Comparison of ENCODE assay signal across 2 cellular contexts in the genomic region with DNA sequence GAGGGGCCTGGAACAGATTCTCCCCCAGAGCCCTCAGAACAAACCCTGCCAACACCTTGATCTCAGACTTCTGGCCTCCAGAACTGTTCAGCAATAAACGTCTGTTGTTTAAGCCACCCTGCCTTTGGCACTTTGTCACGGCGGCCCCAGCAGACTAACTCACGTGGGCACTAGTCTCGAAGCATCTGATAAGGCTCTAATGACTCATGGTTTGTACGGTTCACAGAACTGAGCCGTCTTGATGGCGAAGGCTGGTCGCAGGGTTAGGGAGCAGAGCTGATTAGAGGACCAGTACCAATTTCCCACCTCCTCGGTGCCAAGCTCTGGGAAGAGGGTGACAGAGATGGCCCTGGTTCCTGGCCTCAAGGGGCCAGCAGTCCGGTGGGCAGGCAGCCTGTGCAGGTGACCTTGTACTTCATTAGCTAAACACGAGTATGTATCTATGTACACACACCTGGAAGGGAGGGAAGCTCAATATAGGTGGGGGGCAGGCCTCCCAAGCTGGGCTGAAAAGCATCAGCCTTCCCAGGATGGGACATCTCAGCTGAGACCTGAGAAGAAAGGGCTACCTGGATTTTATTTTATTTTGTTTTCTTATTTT.
A peak's percentile ranks its signal among the peaks of the same experiment; 100 is the strongest.
TF ChIP-seq lines count a peak whose summit lies in the region.

No MANE protein-coding gene starts in this region.

TF ChIP-seq in HepG2, 621 proteins besides CTCF, POLR2A, EP300 and RAD21:
- TF ChIP-seq, protein P1, sequence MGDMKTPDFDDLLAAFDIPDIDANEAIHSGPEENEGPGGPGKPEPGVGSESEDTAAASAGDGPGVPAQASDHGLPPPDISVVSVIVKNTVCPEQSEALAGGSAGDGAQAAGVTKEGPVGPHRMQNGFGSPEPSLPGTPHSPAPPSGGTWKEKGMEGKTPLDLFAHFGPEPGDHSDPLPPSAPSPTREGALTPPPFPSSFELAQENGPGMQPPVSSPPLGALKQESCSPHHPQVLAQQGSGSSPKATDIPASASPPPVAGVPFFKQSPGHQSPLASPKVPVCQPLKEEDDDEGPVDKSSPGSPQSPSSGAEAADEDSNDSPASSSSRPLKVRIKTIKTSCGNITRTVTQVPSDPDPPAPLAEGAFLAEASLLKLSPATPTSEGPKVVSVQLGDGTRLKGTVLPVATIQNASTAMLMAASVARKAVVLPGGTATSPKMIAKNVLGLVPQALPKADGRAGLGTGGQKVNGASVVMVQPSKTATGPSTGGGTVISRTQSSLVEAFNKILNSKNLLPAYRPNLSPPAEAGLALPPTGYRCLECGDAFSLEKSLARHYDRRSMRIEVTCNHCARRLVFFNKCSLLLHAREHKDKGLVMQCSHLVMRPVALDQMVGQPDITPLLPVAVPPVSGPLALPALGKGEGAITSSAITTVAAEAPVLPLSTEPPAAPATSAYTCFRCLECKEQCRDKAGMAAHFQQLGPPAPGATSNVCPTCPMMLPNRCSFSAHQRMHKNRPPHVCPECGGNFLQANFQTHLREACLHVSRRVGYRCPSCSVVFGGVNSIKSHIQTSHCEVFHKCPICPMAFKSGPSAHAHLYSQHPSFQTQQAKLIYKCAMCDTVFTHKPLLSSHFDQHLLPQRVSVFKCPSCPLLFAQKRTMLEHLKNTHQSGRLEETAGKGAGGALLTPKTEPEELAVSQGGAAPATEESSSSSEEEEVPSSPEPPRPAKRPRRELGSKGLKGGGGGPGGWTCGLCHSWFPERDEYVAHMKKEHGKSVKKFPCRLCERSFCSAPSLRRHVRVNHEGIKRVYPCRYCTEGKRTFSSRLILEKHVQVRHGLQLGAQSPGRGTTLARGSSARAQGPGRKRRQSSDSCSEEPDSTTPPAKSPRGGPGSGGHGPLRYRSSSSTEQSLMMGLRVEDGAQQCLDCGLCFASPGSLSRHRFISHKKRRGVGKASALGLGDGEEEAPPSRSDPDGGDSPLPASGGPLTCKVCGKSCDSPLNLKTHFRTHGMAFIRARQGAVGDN (CRISPR knock-in tag; IDR thresholded peaks at IDR 0.05): peak; percentile 24; the same call in 1 of the 2 replicates
- TF ChIP-seq ZNF101 (CRISPR knock-in tag; IDR thresholded peaks at IDR 0.05; ENCODE audit: borderline replicate concordance, low read depth): no peak
- TF ChIP-seq FOSL2 (CRISPR knock-in tag; IDR thresholded peaks at IDR 0.05): peak; percentile 79
- 0 out of 2 replicates have a peak, but pooled peaks have one; percentile 31 for TF ChIP-seq PATZ1 (CRISPR knock-in tag; IDR thresholded peaks at IDR 0.05)

TF ChIP-seq in K562, 482 proteins besides CTCF, POLR2A, EP300 and RAD21 (continues in another document):
- TF ChIP-seq L3MBTL2 (IDR thresholded peaks at IDR 0.05): peak; percentile 89
- peak; percentile 67; the same call in 1 of the 2 replicates for TF ChIP-seq CTBP1 (IDR thresholded peaks at IDR 0.05; ENCODE audit: borderline replicate concordance)
- no peak for TF ChIP-seq RBM15 (IDR thresholded peaks at IDR 0.05; ENCODE audit: insufficient read depth, low read length)
- TF ChIP-seq JUNB (CRISPR knock-in tag; conservative IDR thresholded peaks at IDR 0.05): 0 out of 2 replicates have a peak, but pooled peaks have one; percentile 32
- TF ChIP-seq, protein P2, sequence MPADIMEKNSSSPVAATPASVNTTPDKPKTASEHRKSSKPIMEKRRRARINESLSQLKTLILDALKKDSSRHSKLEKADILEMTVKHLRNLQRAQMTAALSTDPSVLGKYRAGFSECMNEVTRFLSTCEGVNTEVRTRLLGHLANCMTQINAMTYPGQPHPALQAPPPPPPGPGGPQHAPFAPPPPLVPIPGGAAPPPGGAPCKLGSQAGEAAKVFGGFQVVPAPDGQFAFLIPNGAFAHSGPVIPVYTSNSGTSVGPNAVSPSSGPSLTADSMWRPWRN (IDR thresholded peaks at IDR 0.05; ENCODE audit: low read depth): no peak; the same call in 1 of the 2 replicates
- peak in 1 of 2 experiments; percentile 46; a peak in 1 of 4 replicates for TF ChIP-seq TRIM24 (IDR thresholded peaks at IDR 0.05)
- TF ChIP-seq NFE2 (IDR thresholded peaks at IDR 0.05; ENCODE audit: low read depth): peak; percentile 58
- TF ChIP-seq JUND (IDR thresholded peaks at IDR 0.05; ENCODE audit: borderline replicate concordance, low read depth, low read length): peak; percentile 97
- peak; percentile 94; the same call in 2 of the 3 replicates for TF ChIP-seq JUND (tag; IDR thresholded peaks at IDR 0.05; ENCODE audit: borderline replicate concordance, low read depth, low read length)
- TF ChIP-seq USF1 (CRISPR knock-in tag; IDR thresholded peaks at IDR 0.05): peak; percentile 86
- no peak for TF ChIP-seq GABPB1 (CRISPR knock-in tag; IDR thresholded peaks at IDR 0.05)
- TF ChIP-seq SMARCB1 (IDR thresholded peaks at IDR 0.05; ENCODE audit: insufficient read length, low read depth): no peak
- no peak for TF ChIP-seq FOXK2 (conservative IDR thresholded peaks at IDR 0.05 in 1 of 2, IDR thresholded peaks at IDR 0.05 in 1 of 2; ENCODE audit: low read depth in 2 of 2)
- TF ChIP-seq FOSL1 (tag; conservative IDR thresholded peaks at IDR 0.05): peak; percentile 96
- TF ChIP-seq ARID1B (IDR thresholded peaks at IDR 0.05): peak; percentile 80
- TF ChIP-seq, protein P3, sequence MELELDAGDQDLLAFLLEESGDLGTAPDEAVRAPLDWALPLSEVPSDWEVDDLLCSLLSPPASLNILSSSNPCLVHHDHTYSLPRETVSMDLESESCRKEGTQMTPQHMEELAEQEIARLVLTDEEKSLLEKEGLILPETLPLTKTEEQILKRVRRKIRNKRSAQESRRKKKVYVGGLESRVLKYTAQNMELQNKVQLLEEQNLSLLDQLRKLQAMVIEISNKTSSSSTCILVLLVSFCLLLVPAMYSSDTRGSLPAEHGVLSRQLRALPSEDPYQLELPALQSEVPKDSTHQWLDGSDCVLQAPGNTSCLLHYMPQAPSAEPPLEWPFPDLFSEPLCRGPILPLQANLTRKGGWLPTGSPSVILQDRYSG (tag; conservative IDR thresholded peaks at IDR 0.05; ENCODE audit: low read depth): no peak
- TF ChIP-seq ZNF263 (CRISPR knock-in tag; IDR thresholded peaks at IDR 0.05; ENCODE audit: borderline replicate concordance): no peak
- TF ChIP-seq ATF3 (IDR thresholded peaks at IDR 0.05): peak; percentile 90
- no peak for TF ChIP-seq ATF3 (CRISPR knock-in tag; conservative IDR thresholded peaks at IDR 0.05)
- TF ChIP-seq CREB1 (IDR thresholded peaks at IDR 0.05): no peak
- TF ChIP-seq CREB1 (CRISPR knock-in tag; IDR thresholded peaks at IDR 0.05): 0 out of 2 replicates have a peak, but pooled peaks have one; percentile 40
- peak; percentile 52 for TF ChIP-seq CREM (IDR thresholded peaks at IDR 0.05; ENCODE audit: low read depth)
- TF ChIP-seq MAZ (CRISPR knock-in tag; conservative IDR thresholded peaks at IDR 0.05 in 1 of 2, IDR thresholded peaks at IDR 0.05 in 1 of 2): 0 out of 4 replicates have a peak, but pooled peaks of 1 of the 2 experiments have one; percentile 40
- TF ChIP-seq TFAM (CRISPR knock-in tag; conservative IDR thresholded peaks at IDR 0.05): no peak
- TF ChIP-seq MEIS2 (IDR thresholded peaks at IDR 0.05; ENCODE audit: partially characterized antibody): no peak
- no peak for TF ChIP-seq SREBF1 (IDR thresholded peaks at IDR 0.05; ENCODE audit: borderline replicate concordance, low read depth, low read length)
- peak; percentile 65 for TF ChIP-seq MGA (IDR thresholded peaks at IDR 0.05)
- TF ChIP-seq CBFA2T3 (IDR thresholded peaks at IDR 0.05): peak; percentile 35; the same call in 1 of the 2 replicates
- TF ChIP-seq TAF9B (IDR thresholded peaks at IDR 0.05; ENCODE audit: partially characterized antibody): no peak
- TF ChIP-seq TAF7 (tag; IDR thresholded peaks at IDR 0.05): no peak
- TF ChIP-seq ARID3A (IDR thresholded peaks at IDR 0.05; ENCODE audit: borderline replicate concordance, low read depth, low read length): no peak
- TF ChIP-seq YY1 (IDR thresholded peaks at IDR 0.05; ENCODE audit: borderline replicate concordance in 1 of 3, control insufficient read depth in 1 of 3, extremely low read depth in 1 of 3, insufficient read depth in 3 of 3, insufficient read length in 1 of 3, insufficient replicate concordance in 2 of 3, low read depth in 1 of 3, low read length in 2 of 3): no peak
- TF ChIP-seq SOX6 (IDR thresholded peaks at IDR 0.05): 0 out of 2 replicates have a peak, but pooled peaks have one; percentile 33
- TF ChIP-seq BCOR (IDR thresholded peaks at IDR 0.05): 0 out of 2 replicates have a peak, but pooled peaks have one; percentile 8
